In genomic region chr3:134445095-134445494, GRCh38 we compare ENCODE assay signal across 31 cellular contexts.
"Had no signal": no experiment of that assay in that cellular context is flagged by ENCODE, and none has a peak within 500 bp of the region (broad histone marks: within the 10 kb centered on the region; RNA-seq: fewer than 3 reads in every experiment).

No MANE protein-coding gene starts in this region.

- H3K9me3 ChIP-seq: body of pancreas, thoracic aorta, uterus had no signal

- H3K36me3 ChIP-seq: cardiac muscle cell, gastroesophageal sphincter, neural progenitor cell, thoracic aorta, uterus had no signal

- H2AFZ ChIP-seq: hepatocyte, neural progenitor cell had no signal

- H3K36me3 Mint-ChIP-seq: activated CD8-positive, alpha-beta memory T cell treated with anti-CD3 and anti-CD28 coated beads, Interleukin-2, amount 10 ng/mL, durations not matched to agents 7 days and 5 days; neural progenitor cell; type B pancreatic cell had no signal

- H3K27me3 Mint-ChIP-seq: type B pancreatic cell had no signal

- ATAC-seq: activated CD8-positive, alpha-beta memory T cell treated with anti-CD3 and anti-CD28 coated beads, Interleukin-2, amount 10 ng/mL, durations not matched to agents 7 days and 5 days; activated CD8-positive, alpha-beta T cell treated with anti-CD3 and anti-CD28 coated beads, Interleukin-2, amount 10 ng/mL, durations not matched to agents 7 days and 5 days; activated naive CD8-positive, alpha-beta T cell treated with anti-CD3 and anti-CD28 coated beads, Interleukin-2, amount 50 U/mL, for 24 hours; body of pancreas; effector memory CD8-positive, alpha-beta T cell; naive thymus-derived CD8-positive, alpha-beta T cell; stimulated activated naive CD8-positive, alpha-beta T cell treated with anti-CD3 and anti-CD28 coated beads, Interleukin-15, Interleukin-2, amounts not matched to agents 100 U/mL and 50 U/mL, for 24 hours; T-helper 17 cell; WTC11 had no signal

- H3K4me1 ChIP-seq: body of pancreas, uterus had no signal

- H3K79me2 ChIP-seq: hepatocyte had no signal

- H3K4me2 ChIP-seq: hepatocyte, neural progenitor cell had no signal

- H3K27ac ChIP-seq: body of pancreas, cardiac muscle cell, gastroesophageal sphincter, neural progenitor cell, uterus had no signal

- H3K9ac ChIP-seq: neural progenitor cell had no signal

- H3K4me3 ChIP-seq: body of pancreas, cardiac muscle cell, gastroesophageal sphincter, hepatocyte, neural progenitor cell, thoracic aorta, uterus had no signal

- H3K27me3 ChIP-seq: body of pancreas, cardiac muscle cell, gastroesophageal sphincter, hepatocyte, neural progenitor cell, uterus had no signal

- H3K4me3 Mint-ChIP-seq: activated CD4-positive, alpha-beta T cell treated with anti-CD3 and anti-CD28 coated beads, Interleukin-2, amount 10 ng/mL, durations not matched to agents 7 days and 5 days; activated CD8-positive, alpha-beta memory T cell treated with anti-CD3 and anti-CD28 coated beads, Interleukin-2, amount 10 ng/mL, durations not matched to agents 7 days and 5 days; activated CD8-positive, alpha-beta T cell treated with anti-CD3 and anti-CD28 coated beads, Interleukin-2, amount 10 ng/mL, durations not matched to agents 7 days and 5 days; activated naive CD4-positive, alpha-beta T cell treated with anti-CD3 and anti-CD28 coated beads, Interleukin-2, amount 50 U/mL, for 24 hours; activated naive CD8-positive, alpha-beta T cell treated with anti-CD3 and anti-CD28 coated beads, Interleukin-2, amount 50 U/mL, for 24 hours; effector memory CD8-positive, alpha-beta T cell; naive thymus-derived CD8-positive, alpha-beta T cell; neural progenitor cell; T-helper 17 cell; type B pancreatic cell; WTC11 had no signal

- DNase-seq: activated CD4-positive, alpha-beta T cell treated with anti-CD3 and anti-CD28 coated beads for 1 hour; activated CD4-positive, alpha-beta T cell treated with anti-CD3 and anti-CD28 coated beads, Interleukin-2, amount 10 ng/mL, durations not matched to agents 7 days and 5 days; activated CD8-positive, alpha-beta memory T cell treated with anti-CD3 and anti-CD28 coated beads, Interleukin-2, amount 10 ng/mL, durations not matched to agents 7 days and 5 days; activated CD8-positive, alpha-beta T cell treated with anti-CD3 and anti-CD28 coated beads, Interleukin-2, amount 10 ng/mL, durations not matched to agents 7 days and 5 days; activated naive CD8-positive, alpha-beta T cell treated with anti-CD3 and anti-CD28 coated beads, Interleukin-2, amount 50 U/mL, for 24 hours; activated T-cell treated with anti-CD3 and anti-CD28 coated beads, Interleukin-2, amount 50 U/mL, for 48 hours; cortex of kidney; effector memory CD8-positive, alpha-beta T cell; erythroblast; islet precursor cell; left ventricle myocardium superior; midbrain; naive thymus-derived CD8-positive, alpha-beta T cell; occipital lobe; posterior cingulate gyrus; right cardiac atrium; stimulated activated CD4-positive, alpha-beta T cell treated with anti-CD3 and anti-CD28 coated beads, Interleukin-2, amount 100 ng/mL, for 48 hours; stimulated activated naive CD8-positive, alpha-beta T cell treated with anti-CD3 and anti-CD28 coated beads, Interleukin-15, Interleukin-2, amounts not matched to agents 100 U/mL and 50 U/mL, for 24 hours; T-helper 17 cell; T1000 had no signal

- H3K4me1 Mint-ChIP-seq: activated CD4-positive, alpha-beta T cell treated with anti-CD3 and anti-CD28 coated beads, Interleukin-2, amount 10 ng/mL, durations not matched to agents 7 days and 5 days; activated CD8-positive, alpha-beta memory T cell treated with anti-CD3 and anti-CD28 coated beads, Interleukin-2, amount 10 ng/mL, durations not matched to agents 7 days and 5 days; activated naive CD4-positive, alpha-beta T cell treated with anti-CD3 and anti-CD28 coated beads, Interleukin-2, amount 50 U/mL, for 24 hours; activated naive CD8-positive, alpha-beta T cell treated with anti-CD3 and anti-CD28 coated beads, Interleukin-2, amount 50 U/mL, for 24 hours; naive thymus-derived CD8-positive, alpha-beta T cell had no signal

- H3K27ac Mint-ChIP-seq: activated CD4-positive, alpha-beta T cell treated with anti-CD3 and anti-CD28 coated beads, Interleukin-2, amount 10 ng/mL, durations not matched to agents 7 days and 5 days; activated CD8-positive, alpha-beta memory T cell treated with anti-CD3 and anti-CD28 coated beads, Interleukin-2, amount 10 ng/mL, durations not matched to agents 7 days and 5 days; activated CD8-positive, alpha-beta T cell treated with anti-CD3 and anti-CD28 coated beads, Interleukin-2, amount 10 ng/mL, durations not matched to agents 7 days and 5 days; activated naive CD4-positive, alpha-beta T cell treated with anti-CD3 and anti-CD28 coated beads, Interleukin-2, amount 50 U/mL, for 24 hours; activated naive CD8-positive, alpha-beta T cell treated with anti-CD3 and anti-CD28 coated beads, Interleukin-2, amount 50 U/mL, for 24 hours; activated T-helper 2 cell treated with anti-CD3 and anti-CD28 coated beads, Interferon-gamma antibody, Interleukin-2, Interleukin-4, amounts not matched to agents 10 μg/mL and 5 μg/mL and 100 μg/mL, durations not matched to agents 14 hours and 24 hours and 36 hours; effector memory CD8-positive, alpha-beta T cell; naive thymus-derived CD8-positive, alpha-beta T cell; neural progenitor cell; T-helper 17 cell; type B pancreatic cell; WTC11 had no signal
